In the genomic region with DNA sequence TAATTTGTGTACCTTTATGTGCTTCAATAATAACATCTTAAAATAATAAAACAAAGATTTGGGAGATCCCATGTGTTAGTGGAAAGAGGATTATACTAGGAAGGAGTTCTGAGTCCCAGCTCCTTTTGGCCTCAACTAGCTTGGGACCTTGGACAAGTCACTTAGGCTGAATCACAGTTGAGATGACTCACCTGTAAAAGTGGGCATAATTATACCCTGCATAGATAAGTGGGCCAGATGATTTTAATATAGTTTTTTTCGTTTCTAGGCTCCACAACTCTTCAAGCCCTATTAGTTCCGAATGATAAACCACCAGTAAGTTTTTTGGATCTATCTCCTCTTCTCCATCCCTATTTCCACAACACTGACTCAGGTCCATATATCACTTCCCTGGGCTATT, we compare ENCODE assay signal across 17 cellular contexts.
A peak's percentile ranks its signal among the peaks of the same experiment; 100 is the strongest.
DNase-seq lines count a peak whose midpoint lies in the region; ATAC-seq, FAIRE-seq and TF ChIP-seq lines count a peak whose summit lies in the region.
"Had no signal": no experiment of that assay in that cellular context is flagged by ENCODE, and none has a peak within 500 bp of the region (broad histone marks: within the 10 kb centered on the region; RNA-seq: fewer than 3 reads in every experiment).

No MANE protein-coding gene starts in this region.

- peak overlapping the region; percentile 66 for H3K4me3 Mint-ChIP-seq in natural killer cell treated with Interleukin-12 subunit alpha and Interleukin-12 subunit beta and Interleukin-15 and Interleukin-18, amount 100 ng/mL, for 72 hours
- no peak overlapping the region for H3K4me3 Mint-ChIP-seq in natural killer cell
- H3K4me3 Mint-ChIP-seq: nephron progenitor cell; T-helper 2 cell treated with Interferon-gamma antibody and Interleukin-4, amounts not matched to agents 5 μg/mL and 100 μg/mL, for 36 hours had no signal

- no peaks in the 10 kb centered on the region for H3K9me3 Mint-ChIP-seq in natural killer cell treated with Interleukin-12 subunit alpha and Interleukin-12 subunit beta and Interleukin-15 and Interleukin-18, amount 100 ng/mL, for 72 hours
- H3K9me3 Mint-ChIP-seq in natural killer cell: no peaks in the 10 kb centered on the region
- H3K9me3 Mint-ChIP-seq: nephron progenitor cell; T-helper 2 cell treated with Interferon-gamma antibody and Interleukin-4, amounts not matched to agents 5 μg/mL and 100 μg/mL, for 36 hours had no signal

- ATAC-seq in natural killer cell treated with Interleukin-12 subunit alpha and Interleukin-12 subunit beta and Interleukin-15 and Interleukin-18, amount 100 ng/mL, for 72 hours: no peak
- no peak for ATAC-seq in natural killer cell
- ATAC-seq in HG03565 (IDR thresholded peaks at IDR 0.05; ENCODE audit: unreplicated experiment): no peak

- H3K27ac ChIP-seq in epithelial cell of prostate: peak overlapping the region; percentile 68

- no peaks in the 10 kb centered on the region for H3K36me3 Mint-ChIP-seq in natural killer cell treated with Interleukin-12 subunit alpha and Interleukin-12 subunit beta and Interleukin-15 and Interleukin-18, amount 100 ng/mL, for 72 hours
- H3K36me3 Mint-ChIP-seq in natural killer cell: no peaks in the 10 kb centered on the region

- intact Hi-C loops in natural killer cell (cut with micrococcal nuclease): no loop called here

- no peak for FAIRE-seq in urothelium cell line (lab: Jason Lieb, UNC)

- H3K27me3 Mint-ChIP-seq in natural killer cell treated with Interleukin-12 subunit alpha and Interleukin-12 subunit beta and Interleukin-15 and Interleukin-18, amount 100 ng/mL, for 72 hours: peaks cover 0 to 4% of the 10 kb centered on the region in 2 donors
- peaks cover 0 to 7% of the 10 kb centered on the region in 2 donors for H3K27me3 Mint-ChIP-seq in natural killer cell (ENCODE audit: low read depth in 2 of 2)

- H3K4me1 Mint-ChIP-seq in natural killer cell treated with Interleukin-12 subunit alpha and Interleukin-12 subunit beta and Interleukin-15 and Interleukin-18, amount 100 ng/mL, for 72 hours (ENCODE audit: low read depth in 2 of 2): peaks cover 17 to 21% of the 10 kb centered on the region in 2 donors
- H3K4me1 Mint-ChIP-seq in natural killer cell: peaks cover 11 to 20% of the 10 kb centered on the region in 2 donors

- in situ Hi-C loops in G401 (cut with HindIII; ENCODE audit: low sequenced_read_pairs): no loop called here

- TF ChIP-seq CTCF in natural killer cell (IDR thresholded peaks at IDR 0.05): no peak

- H3K27ac Mint-ChIP-seq in natural killer cell treated with Interleukin-12 subunit alpha and Interleukin-12 subunit beta and Interleukin-15 and Interleukin-18, amount 100 ng/mL, for 72 hours: peak overlapping the region in 1 of 2 donors; percentile 5
- no peak overlapping the region for H3K27ac Mint-ChIP-seq in natural killer cell
- H3K27ac Mint-ChIP-seq: nephron progenitor cell; T-helper 2 cell treated with Interferon-gamma antibody and Interleukin-4, amounts not matched to agents 5 μg/mL and 100 μg/mL, for 36 hours had no signal

- DNase-seq in natural killer cell treated with Interleukin-12 subunit alpha and Interleukin-12 subunit beta and Interleukin-15 and Interleukin-18, amount 100 ng/mL, for 72 hours (ENCODE audit: low spot score): no peak
- no peak for DNase-seq in natural killer cell
- DNase-seq in RKO (ENCODE audit: low spot score): peak; percentile 43
- DNase-seq in epithelial cell of prostate (ENCODE audit: low read depth, low spot score): no peak
- DNase-seq in urothelium cell line (ENCODE audit: low spot score): peak; percentile 1
- no peak for DNase-seq in G401 (ENCODE audit: low spot score)
- no peak for DNase-seq in NCI-H524 (lab: John Stamatoyannopoulos, UW)
- DNase-seq: activated CD4-positive, CD25-positive, alpha-beta regulatory T cell; activated CD8-positive, alpha-beta memory T cell treated with anti-CD3 and anti-CD28 coated beads for 24 hours; Caco-2; caudate nucleus; hypothalamus; mesendoderm; NCI-H345; nephron progenitor cell had no signal

Comparison
In these comparisons a context has a peak if more than half of its experiments do, and no peak if none do; other contexts are left out.
1. DNase-seq: peak in RKO (single experiment) and urothelium cell line (single experiment); none in natural killer cell treated with Interleukin-12 subunit alpha and Interleukin-12 subunit beta and Interleukin-15 and Interleukin-18, amount 100 ng/mL, for 72 hours (single experiment), natural killer cell (single experiment), epithelial cell of prostate (single experiment), G401 (single experiment) and NCI-H524 (0 of 2).